Comparison of ENCODE assay signal across 9 cellular contexts in genomic region chr10:22648547-22648961, GRCh38.
DNase-seq lines count a peak whose midpoint lies in the region; ATAC-seq and TF ChIP-seq lines count a peak whose summit lies in the region.
"Had no signal": no experiment of that assay in that cellular context is flagged by ENCODE, and none has a peak within 500 bp of the region (broad histone marks: within the 10 kb centered on the region; RNA-seq: fewer than 3 reads in every experiment).

No MANE protein-coding gene starts in this region.

- TF ChIP-seq CTCF in left ventricle myocardium inferior (IDR thresholded peaks at IDR 0.05; ENCODE audit: borderline replicate concordance) (no peak), KMS-11 (conservative IDR thresholded peaks at IDR 0.05; ENCODE audit: low read depth, low read length) (no peak), epithelial cell of proximal tubule (conservative IDR thresholded peaks at IDR 0.05; ENCODE audit: low read depth, low read length) (no peak), tibial nerve (IDR thresholded peaks at IDR 0.05) (no peak), vagina (IDR thresholded peaks at IDR 0.05) (no peak), dorsolateral prefrontal cortex (IDR thresholded peaks at IDR 0.05 in 54 of 56, conservative IDR thresholded peaks at IDR 0.05 in 2 of 56; ENCODE audit: low read depth in 1 of 56, partially characterized antibody in 56 of 56) (no peak)

- no peak overlapping the region for H3K4me3 ChIP-seq in left ventricle myocardium inferior
- H3K4me3 ChIP-seq in KMS-11 (IDR thresholded peaks at IDR 0.05; ENCODE audit: insufficient read depth, low read depth, low read length): no peak overlapping the region
- no peak overlapping the region for H3K4me3 ChIP-seq in epithelial cell of proximal tubule (ENCODE audit: low read depth, low read length)
- no peak overlapping the region for H3K4me3 ChIP-seq in tibial nerve
- H3K4me3 ChIP-seq in vagina: no peak overlapping the region
- peak overlapping the region in 1 of 59 donors; percentile 9 for H3K4me3 ChIP-seq in dorsolateral prefrontal cortex
- H3K4me3 ChIP-seq: SJSA1 had no signal

- ATAC-seq in Right ventricle myocardium inferior: no peak

- H3K27me3 ChIP-seq in left ventricle myocardium inferior (ENCODE audit: low read depth) (no peaks in the 10 kb centered on the region), KMS-11 (ENCODE audit: insufficient read depth, low read depth) (no peaks in the 10 kb centered on the region), tibial nerve (no peaks in the 10 kb centered on the region), vagina (no peaks in the 10 kb centered on the region), dorsolateral prefrontal cortex (no peaks in the 10 kb centered on the region)
- H3K27me3 ChIP-seq: SJSA1 had no signal

- H3K9me3 ChIP-seq in left ventricle myocardium inferior (replicated peaks) (no peaks in the 10 kb centered on the region), tibial nerve (no peaks in the 10 kb centered on the region), vagina (no peaks in the 10 kb centered on the region)
- H3K9me3 ChIP-seq: SJSA1 had no signal

- H3K36me3 ChIP-seq in left ventricle myocardium inferior (no peaks in the 10 kb centered on the region), KMS-11 (ENCODE audit: insufficient read depth) (no peaks in the 10 kb centered on the region), tibial nerve (no peaks in the 10 kb centered on the region), vagina (no peaks in the 10 kb centered on the region)
- H3K36me3 ChIP-seq: SJSA1 had no signal

- intact Hi-C loops in left ventricle myocardium inferior (cut with micrococcal nuclease): no loop called here
- intact Hi-C loops in Right ventricle myocardium inferior (cut with DNase I): no loop called here
- intact Hi-C loops in vagina (cut with DNase I): no loop called here
- intact Hi-C loops in dorsolateral prefrontal cortex (cut with DNase I): no loop called here

- H3K4me2 ChIP-seq in KMS-11: peak overlapping the region; percentile 76

- TF ChIP-seq POLR2A in tibial nerve (IDR thresholded peaks at IDR 0.05) (no peak), vagina (IDR thresholded peaks at IDR 0.05) (no peak)

- H3K79me2 ChIP-seq in KMS-11 (ENCODE audit: insufficient read depth, low read depth): peaks cover 85% of the 10 kb centered on the region; the same call in 1 of the 2 replicates

- WGBS in tibial nerve, 2 donors: 14 to 16% methylated on average over 2 of the region's 2 CpGs

- no peak overlapping the region for H3K9ac ChIP-seq in KMS-11

- H2AFZ ChIP-seq in KMS-11 (ENCODE audit: low read depth): no peak overlapping the region

- no peaks in the 10 kb centered on the region; the same call in 1 of the 2 replicates for H4K20me1 ChIP-seq in KMS-11 (ENCODE audit: insufficient read depth)

- TF ChIP-seq EP300 in tibial nerve (IDR thresholded peaks at IDR 0.05): no peak

- H3K27ac ChIP-seq in left ventricle myocardium inferior (replicated peaks) (peak overlapping the region; percentile 7), KMS-11 (peak overlapping the region; percentile 56), tibial nerve (peak overlapping the region in 3 of 4 donors; percentile 1 to 27 (median 7)), vagina (no peak overlapping the region), dorsolateral prefrontal cortex (peak overlapping the region in 27 of 59 donors; percentile 1 to 82 (median 42))
- H3K27ac ChIP-seq: SJSA1 had no signal

- DNase-seq in left ventricle myocardium inferior (no peak), Right ventricle myocardium inferior (ENCODE audit: missing footprints) (no peak), epithelial cell of proximal tubule (ENCODE audit: low read depth) (peak; percentile 99), tibial nerve (ENCODE audit: low spot score in 2 of 2) (no peak), vagina (ENCODE audit: extremely low spot score in 2 of 2) (no peak), SK-N-DZ (ENCODE audit: low spot score) (no peak), dorsolateral prefrontal cortex (no peak)

- H3K4me1 ChIP-seq in left ventricle myocardium inferior (peaks cover 66% of the 10 kb centered on the region), KMS-11 (ENCODE audit: low read depth, poor library complexity, severe bottlenecking) (peaks cover 87% of the 10 kb centered on the region), tibial nerve (peaks cover 0 to 51% (median 24%) of the 10 kb centered on the region in 4 donors), vagina (peaks cover 42% of the 10 kb centered on the region)
